Comparison of ENCODE assay signal across 8 cellular contexts in the genomic region with DNA sequence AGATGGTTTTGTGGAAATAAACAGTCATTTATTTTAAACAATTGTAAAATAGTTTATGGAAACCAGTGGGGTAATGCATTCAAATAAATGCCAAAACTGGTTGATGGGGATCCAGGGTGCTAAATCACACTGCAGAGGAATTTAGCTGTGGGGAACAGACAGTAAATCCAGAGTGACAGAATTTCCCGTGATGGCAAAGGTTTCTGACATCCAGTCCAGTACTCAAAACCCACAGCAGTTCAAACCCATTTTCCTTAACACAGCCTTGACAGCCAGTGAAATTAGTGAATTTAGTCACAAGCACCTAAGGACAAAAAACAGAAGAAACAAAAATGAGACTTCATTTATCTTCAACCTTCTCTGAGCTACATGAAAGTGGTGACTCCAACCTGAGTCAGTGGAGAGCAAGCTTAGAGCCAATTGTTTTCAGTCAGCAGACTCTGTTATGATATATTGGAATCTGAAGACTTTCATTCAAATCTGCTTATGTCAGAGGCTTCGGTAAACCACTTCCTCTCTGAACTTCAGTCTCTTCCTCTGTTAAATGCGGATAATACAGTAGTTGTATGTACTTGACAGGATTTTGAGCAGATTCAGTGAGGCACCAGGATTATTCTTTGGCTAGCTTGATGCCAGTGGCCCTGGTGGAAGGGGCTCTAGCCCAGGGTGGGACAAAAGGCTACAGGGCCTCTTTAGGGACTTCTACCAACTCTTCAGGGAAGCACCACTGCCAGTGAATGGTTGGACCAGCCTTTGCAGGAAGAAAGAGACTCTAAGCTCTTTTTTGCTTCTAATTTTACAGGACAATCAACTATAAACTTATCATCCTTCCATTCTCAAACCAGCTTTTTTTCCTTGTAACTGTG.
DNase-seq lines count a peak whose midpoint lies in the region; ATAC-seq and TF ChIP-seq lines count a peak whose summit lies in the region.

No MANE protein-coding gene starts in this region.

- H3K4me1 Mint-ChIP-seq in activated CD8-positive, alpha-beta T cell treated with anti-CD3 and anti-CD28 coated beads for 36 hours (ENCODE audit: low read depth), result peaks cover 52% of the 10 kb centered on the region

- H3K27me3 ChIP-seq in upper lobe of right lung, result no peaks in the 10 kb centered on the region

- peak overlapping the region; percentile 94 for H3K27ac Mint-ChIP-seq in activated CD8-positive, alpha-beta T cell treated with anti-CD3 and anti-CD28 coated beads for 36 hours

- peaks cover 20% of the 10 kb centered on the region for H3K36me3 Mint-ChIP-seq in activated CD8-positive, alpha-beta T cell treated with anti-CD3 and anti-CD28 coated beads for 36 hours (ENCODE audit: low read depth)

- POLR2A ChIA-PET in activated CD8-positive, alpha-beta T cell treated with anti-CD3 and anti-CD28 coated beads for 36 hours (lab: Charles Lee), result interaction anchor here (0.9 to 1.6 kb wide), 4 partner anchors 8 to 229 kb away, joined by 3 to 5 read pairs (median 4); no protein-coding TSS in a partner anchor

- H3K4me1 ChIP-seq in upper lobe of right lung, result peaks cover 29% of the 10 kb centered on the region

- H3K36me3 ChIP-seq in upper lobe of right lung, result no peaks in the 10 kb centered on the region

- no peaks in the 10 kb centered on the region for H3K27me3 Mint-ChIP-seq in activated CD8-positive, alpha-beta T cell treated with anti-CD3 and anti-CD28 coated beads for 36 hours

- no peak overlapping the region for H3K27ac ChIP-seq in upper lobe of right lung

- H3K4me3 Mint-ChIP-seq in activated CD8-positive, alpha-beta T cell treated with anti-CD3 and anti-CD28 coated beads for 36 hours, result peak overlapping the region; percentile 53

- TF ChIP-seq CTCF in activated CD8-positive, alpha-beta T cell treated with anti-CD3 and anti-CD28 coated beads for 36 hours (IDR thresholded peaks at IDR 0.05), result no peak
- TF ChIP-seq CTCF in upper lobe of right lung (IDR thresholded peaks at IDR 0.05), result no peak

- ATAC-seq in activated CD8-positive, alpha-beta T cell treated with anti-CD3 and anti-CD28 coated beads for 36 hours, result peak; percentile 97
- peak; percentile 58 for ATAC-seq in upper lobe of right lung
- no peak for ATAC-seq in GM18907 (IDR thresholded peaks at IDR 0.05; ENCODE audit: unreplicated experiment)

- DNase-seq in AG08395 (ENCODE audit: low spot score), result peak; percentile 85
- peak; percentile 91 for DNase-seq in HPDE6-E6E7 (ENCODE audit: extremely low spot score)
- peak; percentile 64 for DNase-seq in activated CD8-positive, alpha-beta T cell treated with anti-CD3 and anti-CD28 coated beads for 36 hours
- DNase-seq in glomerular visceral epithelial cell (ENCODE audit: extremely low spot score), result peak; percentile 79
- no peak for DNase-seq in upper lobe of right lung
- no peak for DNase-seq in NCI-H510A treated with DMSO at 0.1 percent for 48 hours (lab: John Stamatoyannopoulos, UW)
- no peak for DNase-seq in superior temporal gyrus (ENCODE audit: extremely low spot score)

- no peaks in the 10 kb centered on the region for H3K9me3 ChIP-seq in upper lobe of right lung

- no peak overlapping the region for H3K4me3 ChIP-seq in upper lobe of right lung

- no peaks in the 10 kb centered on the region for H3K9me3 Mint-ChIP-seq in activated CD8-positive, alpha-beta T cell treated with anti-CD3 and anti-CD28 coated beads for 36 hours

- intact Hi-C loops in activated CD8-positive, alpha-beta T cell treated with anti-CD3 and anti-CD28 coated beads for 36 hours (cut with micrococcal nuclease), result no loop called here
- intact Hi-C loops in upper lobe of right lung (cut with DNase I), result no loop called here

- CTCF ChIA-PET in activated CD8-positive, alpha-beta T cell treated with anti-CD3 and anti-CD28 coated beads for 36 hours (lab: Charles Lee), result interaction anchor here (0.7 to 1.6 kb wide), 6 partner anchors 8 to 114 kb away, joined by 3 to 9 read pairs (median 4); no protein-coding TSS in a partner anchor

Comparison
In these comparisons a context has a peak if more than half of its experiments do, and no peak if none do; other contexts are left out.
1. DNase-seq: peak in AG08395 (single experiment), HPDE6-E6E7 (single experiment), activated CD8-positive, alpha-beta T cell treated with anti-CD3 and anti-CD28 coated beads for 36 hours (single experiment) and glomerular visceral epithelial cell (single experiment); none in upper lobe of right lung (single experiment), NCI-H510A treated with DMSO at 0.1 percent for 48 hours (single experiment) and superior temporal gyrus (single experiment).